9 cellular contexts compared by ENCODE assay signal in the genomic region with DNA sequence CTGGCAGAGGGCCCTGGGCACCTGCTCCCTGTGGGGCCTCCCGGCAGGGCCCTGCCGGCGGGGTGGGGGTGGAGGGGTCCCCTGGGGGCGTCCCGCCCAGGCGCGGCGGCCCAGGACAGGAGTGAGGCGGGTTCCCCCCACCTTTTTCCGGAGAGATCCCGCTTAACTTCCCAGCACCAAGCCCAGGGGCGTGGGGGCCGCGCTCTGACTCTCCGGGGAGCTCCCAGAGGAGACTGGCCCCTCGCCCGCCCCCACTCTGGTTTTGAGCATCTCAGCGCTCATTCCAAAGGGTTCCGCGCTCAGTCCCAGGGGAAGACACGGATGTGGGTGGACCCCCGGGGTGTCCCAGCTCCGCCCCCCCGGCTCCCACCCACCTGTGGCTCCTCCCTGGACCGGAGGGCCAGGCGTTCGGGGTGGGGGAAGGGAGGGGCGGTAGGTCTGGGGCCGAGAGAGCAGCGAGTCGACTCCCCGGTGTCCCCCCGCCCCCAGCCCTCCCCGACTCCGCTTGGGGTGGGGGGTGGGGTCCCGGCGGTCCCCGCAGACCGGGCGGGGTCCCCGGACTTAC. TPM values are rescaled to one million over a fixed set of nuclear protein-coding genes. Genes with fewer than 3 reads are reported as not detected.
DNase-seq lines count a peak whose midpoint lies in the region; ATAC-seq and TF ChIP-seq lines count a peak whose summit lies in the region.
"Had no signal": no experiment of that assay in that cellular context is flagged by ENCODE, and none has a peak within 500 bp of the region (broad histone marks: within the 10 kb centered on the region; RNA-seq: fewer than 3 reads in every experiment).

No MANE protein-coding gene starts in this region.

- no peak for TF ChIP-seq CTCF in breast epithelium (IDR thresholded peaks at IDR 0.05)
- no peak for TF ChIP-seq CTCF in uterus (IDR thresholded peaks at IDR 0.05)

- H3K27me3 ChIP-seq in breast epithelium = peaks cover 12 to 70% of the 10 kb centered on the region in 2 donors
- peaks cover 0 to 7% of the 10 kb centered on the region in 2 donors for H3K27me3 ChIP-seq in uterus

- H3K4me1 ChIP-seq in breast epithelium = peaks cover 0 to 6% of the 10 kb centered on the region in 2 donors
- peaks cover 0 to 12% of the 10 kb centered on the region in 2 donors for H3K4me1 ChIP-seq in uterus

- no peak overlapping the region for H3K27ac ChIP-seq in breast epithelium
- H3K27ac ChIP-seq in uterus = no peak overlapping the region
- H3K27ac ChIP-seq: adrenal gland had no signal

- no peak for ATAC-seq in HG02884 (IDR thresholded peaks at IDR 0.05; ENCODE audit: unreplicated experiment)
- no peak for ATAC-seq in HG02840 (IDR thresholded peaks at IDR 0.05; ENCODE audit: low FRiP score, unreplicated experiment)

- TF ChIP-seq POLR2A in breast epithelium (IDR thresholded peaks at IDR 0.05) (no peak), uterus (IDR thresholded peaks at IDR 0.05) (no peak)

- no peaks in the 10 kb centered on the region for H3K36me3 ChIP-seq in breast epithelium
- no peaks in the 10 kb centered on the region for H3K36me3 ChIP-seq in uterus
- H3K36me3 ChIP-seq: adrenal gland had no signal

- DNase-seq in activated effector memory CD4-positive, alpha-beta T cell treated with anti-CD3 and anti-CD28 coated beads, Interleukin-2, amount 50 U/mL, for 16 hours = peak; percentile 57
- DNase-seq in activated effector memory CD4-positive, alpha-beta T cell treated with Interleukin-2 at 50 U/mL for 16 hours = no peak
- DNase-seq in breast epithelium (ENCODE audit: low spot score in 2 of 2) (peak in 1 of 2 donors; percentile 41), mesenteric fat pad (ENCODE audit: low spot score) (peak; percentile 84), uterus (no peak)
- no peak for DNase-seq in effector CD8-positive, alpha-beta T cell (lab: John Stamatoyannopoulos, UW)

- H3K4me3 ChIP-seq in breast epithelium (peak overlapping the region; percentile 41 to 70 (median 49)), uterus (peak overlapping the region; percentile 31 to 38)

- intact Hi-C loops in breast epithelium (cut with DNase I; ENCODE audit: low total_unique reads) (loop anchor here (1.0 kb wide), 1 partner anchor 86 kb away; no protein-coding TSS in a partner anchor), uterus (cut with DNase I; ENCODE audit: low total_unique reads) (no loop called here)

- no peaks in the 10 kb centered on the region for H3K9me3 ChIP-seq in breast epithelium
- H3K9me3 ChIP-seq in uterus = no peaks in the 10 kb centered on the region
- H3K9me3 ChIP-seq: adrenal gland had no signal

RNA-seq across cellular contexts. Expression of a gene that starts 0.4 kb away (rescaled TPM):
- total RNA-seq in breast epithelium (1 to 10 TPM in 1 of 3 donors, under 1 TPM in 2; 0.29 to 2.6 (median 0.80) TPM), mesenteric fat pad (5.9 TPM), uterus (1 to 10 TPM in 2 of 4 donors, not detected in 2; 2.4 to 2.5 TPM)

RNA-seq across cellular contexts. Expression of a gene that starts 52.3 kb away (rescaled TPM):
- total RNA-seq in breast epithelium = 10 to 100 TPM in 2 of 3 donors, 1 to 10 TPM in 1; 8.3 to 40.6 (median 21.8) TPM
- 29.1 TPM for total RNA-seq in mesenteric fat pad
- total RNA-seq in uterus = 10 to 100 TPM in 2 of 4 donors, 1 to 10 TPM in 2; 2.9 to 43.6 (median 8.4) TPM

Comparison
In these comparisons a context has a peak if more than half of its experiments do, and no peak if none do; other contexts are left out.
1. DNase-seq: peak in activated effector memory CD4-positive, alpha-beta T cell treated with anti-CD3 and anti-CD28 coated beads, Interleukin-2, amount 50 U/mL, for 16 hours (single experiment) and mesenteric fat pad (single experiment); none in activated effector memory CD4-positive, alpha-beta T cell treated with Interleukin-2 at 50 U/mL for 16 hours (single experiment), uterus (0 of 2) and effector CD8-positive, alpha-beta T cell (single experiment).